14 cellular contexts compared by ENCODE assay signal in the genomic region with DNA sequence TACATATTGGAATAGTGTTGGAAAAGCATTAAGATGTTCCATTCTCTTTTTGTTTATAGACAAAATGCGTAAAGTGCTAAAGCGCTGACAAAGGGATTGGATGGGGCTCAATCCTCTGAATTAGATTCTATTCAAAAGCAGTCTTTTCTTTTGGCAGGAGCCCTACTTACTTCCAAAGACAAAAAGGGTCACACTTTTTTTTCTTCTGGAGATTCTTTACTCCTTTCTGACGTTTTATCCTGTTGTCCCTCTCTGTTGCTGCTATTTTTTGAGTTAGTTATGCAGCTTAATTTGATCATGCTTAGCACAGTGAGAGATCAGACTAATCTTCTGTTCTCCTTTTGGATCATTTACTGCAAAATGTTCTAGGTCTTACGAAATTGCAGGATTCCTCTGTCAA.
DNase-seq lines count a peak whose midpoint lies in the region; TF ChIP-seq lines count a peak whose summit lies in the region.
"Had no signal": no experiment of that assay in that cellular context is flagged by ENCODE, and none has a peak within 500 bp of the region (broad histone marks: within the 10 kb centered on the region; RNA-seq: fewer than 3 reads in every experiment).

No MANE protein-coding gene starts in this region.

- no peak for TF ChIP-seq POLR2A in esophagus squamous epithelium (IDR thresholded peaks at IDR 0.05)

- no peak overlapping the region for H2AFZ ChIP-seq in neuronal stem cell (ENCODE audit: low read length)

- H3K4me1 Mint-ChIP-seq in mesothelial cell of epicardium = peaks cover 18% of the 10 kb centered on the region
- H3K4me1 Mint-ChIP-seq: B cell had no signal

- H2BK120ac ChIP-seq in neuronal stem cell (ENCODE audit: low read depth, low read length) = no peak overlapping the region

- H2BK5ac ChIP-seq in neuronal stem cell (ENCODE audit: low read length) = no peak overlapping the region

- H3K27ac Mint-ChIP-seq in mesothelial cell of epicardium = no peak overlapping the region
- H3K27ac Mint-ChIP-seq: B cell; CD4-positive, alpha-beta T cell had no signal

- no peaks in the 10 kb centered on the region for H3K27me3 Mint-ChIP-seq in mesothelial cell of epicardium (ENCODE audit: low read depth)
- H3K27me3 Mint-ChIP-seq: B cell; CD4-positive, alpha-beta T cell had no signal

- no peak overlapping the region for H2BK15ac ChIP-seq in neuronal stem cell (ENCODE audit: low read length)

- H3K36me3 ChIP-seq in H7 (replicated peaks; ENCODE audit: control insufficient read depth, insufficient read depth, low read length) (no peaks in the 10 kb centered on the region), adipocyte (ENCODE audit: control insufficient read depth, insufficient read depth, low read length, severe bottlenecking) (no peaks in the 10 kb centered on the region), neuronal stem cell (replicated peaks in 1 of 2; ENCODE audit: control insufficient read depth in 2 of 2, insufficient read depth in 2 of 2, low read length in 2 of 2) (no peaks in the 10 kb centered on the region), esophagus squamous epithelium (no peaks in the 10 kb centered on the region)

- H3K27me3 ChIP-seq in H7 (ENCODE audit: control insufficient read depth, insufficient read depth, low read length) (no peaks in the 10 kb centered on the region), adipocyte (replicated peaks; ENCODE audit: control insufficient read depth, insufficient read depth, low read length) (no peaks in the 10 kb centered on the region), neuronal stem cell (ENCODE audit: control insufficient read depth in 3 of 3, insufficient read depth in 3 of 3, low read depth in 1 of 3, low read length in 3 of 3) (no peaks in the 10 kb centered on the region), esophagus squamous epithelium (no peaks in the 10 kb centered on the region)

- H2AK5ac ChIP-seq in neuronal stem cell (ENCODE audit: low read depth, low read length) = no peak overlapping the region

- H3K9ac ChIP-seq in adipocyte (ENCODE audit: low read length) (peak overlapping the region; percentile 33), neuronal stem cell (ENCODE audit: low read depth, low read length, poor library complexity) (no peak overlapping the region)
- H3K9ac ChIP-seq: KMS-11 had no signal

- intact Hi-C loops in esophagus squamous epithelium (cut with DNase I) = no loop called here

- DNase-seq in H7 (peak; percentile 2), adipocyte (ENCODE audit: low read depth) (peak; percentile 37), fibroblast of the aortic adventitia (ENCODE audit: low read depth) (peak; percentile 20), neuronal stem cell (ENCODE audit: low spot score) (peak; percentile 44), esophagus squamous epithelium (lab: John Stamatoyannopoulos, UW) (no peak), CD1c-positive myeloid dendritic cell (ENCODE audit: extremely low spot score) (no peak), mesothelial cell of epicardium (ENCODE audit: low spot score in 2 of 2, unreplicated experiment in 2 of 2) (no peak)
- DNase-seq: CD4-positive, alpha-beta T cell; NCI-H1048; NCI-H146; NCI-H2081; NCI-H510A treated with DMSO at 0.1 percent for 48 hours had no signal

- H3K23ac ChIP-seq in neuronal stem cell (ENCODE audit: low read depth, low read length, poor library complexity) = no peak overlapping the region

- no peak overlapping the region for H3K4me2 ChIP-seq in neuronal stem cell (ENCODE audit: insufficient read depth, low read length, poor library complexity, severe bottlenecking)
- H3K4me2 ChIP-seq: KMS-11 had no signal

- no peaks in the 10 kb centered on the region for H3K36me3 Mint-ChIP-seq in mesothelial cell of epicardium

- TF ChIP-seq CTCF in fibroblast of the aortic adventitia (IDR thresholded peaks at IDR 0.05; ENCODE audit: insufficient read depth, low read length) (no peak), esophagus squamous epithelium (IDR thresholded peaks at IDR 0.05) (no peak), mesothelial cell of epicardium (IDR thresholded peaks at IDR 0.05; ENCODE audit: unreplicated experiment) (no peak)

- peaks cover 9% of the 10 kb centered on the region for H3K9me3 Mint-ChIP-seq in mesothelial cell of epicardium

- H3K4me3 Mint-ChIP-seq in mesothelial cell of epicardium = no peak overlapping the region
- H3K4me3 Mint-ChIP-seq: B cell; CD4-positive, alpha-beta T cell had no signal

- H3K9me3 ChIP-seq in adipocyte (ENCODE audit: control insufficient read depth, low read length) = no peaks in the 10 kb centered on the region
- H3K9me3 ChIP-seq in neuronal stem cell (replicated peaks in 1 of 2; ENCODE audit: control insufficient read depth in 2 of 2, insufficient read depth in 1 of 2, low read depth in 1 of 2, low read length in 2 of 2) = peaks cover 2 to 3% of the 10 kb centered on the region in 2 donors
- no peaks in the 10 kb centered on the region for H3K9me3 ChIP-seq in esophagus squamous epithelium

- H4K8ac ChIP-seq in neuronal stem cell (ENCODE audit: low read depth, low read length) = no peak overlapping the region

- H3K4ac ChIP-seq in neuronal stem cell (ENCODE audit: low read length) = no peak overlapping the region

- no peak overlapping the region for H3K14ac ChIP-seq in neuronal stem cell (ENCODE audit: low read length)

- no peaks in the 10 kb centered on the region for H3K79me1 ChIP-seq in neuronal stem cell (ENCODE audit: low read depth, low read length)

- H3K4me1 ChIP-seq in adipocyte (ENCODE audit: control insufficient read depth, insufficient read depth, low read length) (peaks cover 37% of the 10 kb centered on the region), neuronal stem cell (ENCODE audit: control insufficient read depth in 2 of 2, insufficient read depth in 1 of 2, low read depth in 1 of 2, low read length in 2 of 2) (peaks cover 5 to 6% of the 10 kb centered on the region in 2 donors), esophagus squamous epithelium (peaks cover 0 to 15% (median 0%) of the 10 kb centered on the region in 3 donors)

- no peak overlapping the region for H4K91ac ChIP-seq in neuronal stem cell (ENCODE audit: low read depth, low read length, poor library complexity)

- H3K27ac ChIP-seq in neuronal stem cell (replicated peaks; ENCODE audit: low read length) (no peak overlapping the region), esophagus squamous epithelium (no peak overlapping the region)
- H3K27ac ChIP-seq: KMS-11 had no signal

- H3K18ac ChIP-seq in neuronal stem cell (ENCODE audit: low read length) = no peak overlapping the region

- H2BK12ac ChIP-seq in neuronal stem cell (ENCODE audit: low read length) = no peak overlapping the region

- no peak overlapping the region for H3K4me3 ChIP-seq in H7 (ENCODE audit: insufficient read depth, low read depth, low read length)
- H3K4me3 ChIP-seq in adipocyte (ENCODE audit: low read length) = peak overlapping the region; percentile 26
- H3K4me3 ChIP-seq in fibroblast of the aortic adventitia (ENCODE audit: low read depth, low read length) = no peak overlapping the region
- no peak overlapping the region for H3K4me3 ChIP-seq in neuronal stem cell (ENCODE audit: low read length in 2 of 2)
- H3K4me3 ChIP-seq in esophagus squamous epithelium = no peak overlapping the region

- WGBS in neuronal stem cell (ENCODE audit: extremely low coverage in 2 of 2, insufficient read length in 2 of 2, insufficient replicate concordance in 1 of 2), 2 donors = no CpG with 5 or more reads among the region's 4 CpGs
- WGBS in esophagus squamous epithelium, 2 donors = 47 to 52% methylated on average over 4 of the region's 4 CpGs

Comparison
In these comparisons a context has a peak if more than half of its experiments do, and no peak if none do; other contexts are left out.
1. DNase-seq: peak in H7 (single experiment), adipocyte (single experiment), fibroblast of the aortic adventitia (single experiment) and neuronal stem cell (single experiment); none in esophagus squamous epithelium (single experiment), CD1c-positive myeloid dendritic cell (single experiment) and mesothelial cell of epicardium (0 of 2).